17 cellular contexts compared by ENCODE assay signal in genomic region chr5:124801551-124801950, GRCh38. TPM values are rescaled to one million over a fixed set of nuclear protein-coding genes. Genes with fewer than 3 reads are reported as not detected.
DNase-seq lines count a peak whose midpoint lies in the region; ATAC-seq and TF ChIP-seq lines count a peak whose summit lies in the region.
"Had no signal": no experiment of that assay in that cellular context is flagged by ENCODE, and none has a peak within 500 bp of the region (broad histone marks: within the 10 kb centered on the region; RNA-seq: fewer than 3 reads in every experiment).

No MANE protein-coding gene starts in this region.

- H3K27me3 Mint-ChIP-seq in nephron (ENCODE audit: low read depth): peaks cover 13% of the 10 kb centered on the region

- no peak for ATAC-seq in GM18870 (IDR thresholded peaks at IDR 0.05; ENCODE audit: unreplicated experiment)
- no peak for ATAC-seq in left lobe of liver
- ATAC-seq: CD8-positive, alpha-beta T cell had no signal

- in situ Hi-C loops in G401 (cut with HindIII; ENCODE audit: low sequenced_read_pairs): no loop called here

- peak overlapping the region in 2 of 3 experiments; percentile 18 to 58 for H3K27ac Mint-ChIP-seq in nephron
- H3K27ac Mint-ChIP-seq: CD14-positive monocyte; CD8-positive, alpha-beta T cell had no signal

- H3K9me3 Mint-ChIP-seq in nephron: no peaks in the 10 kb centered on the region
- H3K9me3 Mint-ChIP-seq: CD8-positive, alpha-beta T cell had no signal

- no peak overlapping the region for H3K4me3 Mint-ChIP-seq in nephron
- H3K4me3 Mint-ChIP-seq: CD14-positive monocyte; CD8-positive, alpha-beta T cell had no signal

- no peaks in the 10 kb centered on the region for H3K36me3 Mint-ChIP-seq in nephron (ENCODE audit: low read depth)
- H3K36me3 Mint-ChIP-seq: CD14-positive monocyte; CD8-positive, alpha-beta T cell had no signal

- no peaks in the 10 kb centered on the region for H3K4me1 Mint-ChIP-seq in nephron
- H3K4me1 Mint-ChIP-seq: CD14-positive monocyte had no signal

- DNase-seq in G401 (ENCODE audit: low spot score) (peak; percentile 72), cerebellar cortex (ENCODE audit: low spot score) (peak; percentile 67), renal cortical epithelial cell (ENCODE audit: low read depth) (peak; percentile 30), left lobe of liver (ENCODE audit: low spot score) (no peak), HT-29 (ENCODE audit: low spot score) (no peak)
- DNase-seq in activated CD4-positive, alpha-beta T cell treated with anti-CD3 and anti-CD28 coated beads for 1 hour: no peak
- DNase-seq: CD8-positive, alpha-beta T cell; COR-L47; DMS153; DMS79 treated with DMSO at 0.1 percent for 48 hours; EL; GDM1; HCEC 1CT; IMR-90 had no signal

- no peak for TF ChIP-seq CTCF in nephron (IDR thresholded peaks at IDR 0.05; ENCODE audit: unreplicated experiment in 3 of 3)

RNA-seq across cellular contexts. Expression of gene ZNF608, which starts 55.1 kb away (rescaled TPM):
- total RNA-seq in G401 (2014; rRNA removed; shearing (Covaris generic)): 25.7 and 34.8 TPM in 2 replicates
- total RNA-seq in renal cortical epithelial cell: 59.6 and 116 TPM in 2 replicates
- total RNA-seq in left lobe of liver: 5.0 TPM
- 3.7 and 4.9 TPM in 2 replicates for total RNA-seq in HT-29 (2014; rRNA removed; shearing (Covaris generic))

Comparison
In these comparisons a context has a peak if more than half of its experiments do, and no peak if none do; other contexts are left out.
1. DNase-seq: peak in G401 (single experiment), cerebellar cortex (single experiment) and renal cortical epithelial cell (single experiment); none in left lobe of liver (single experiment), activated CD4-positive, alpha-beta T cell treated with anti-CD3 and anti-CD28 coated beads for 1 hour (single experiment) and HT-29 (single experiment).